ENCODE assay signal across 17 cellular contexts in genomic region chr1:181015258-181015630, GRCh38. TPM values are rescaled to one million over a fixed set of nuclear protein-coding genes. Genes with fewer than 3 reads are reported as not detected.
A peak's percentile ranks its signal among the peaks of the same experiment; 100 is the strongest.
DNase-seq lines count a peak whose midpoint lies in the region; ATAC-seq and TF ChIP-seq lines count a peak whose summit lies in the region.
"Had no signal": no experiment of that assay in that cellular context is flagged by ENCODE, and none has a peak within 500 bp of the region (broad histone marks: within the 10 kb centered on the region; RNA-seq: fewer than 3 reads in every experiment).

No MANE protein-coding gene starts in this region.

- H3K4me3 ChIP-seq in BLaER1 treated with 17β-estradiol and CSF1 and Interleukin-3, amounts not matched to agents 10 nM and 100 nM = no peak overlapping the region
- H3K4me3 ChIP-seq in Karpas-422 (ENCODE audit: low read length) (no peak overlapping the region), left lung (no peak overlapping the region)

- DNase-seq in Karpas-422 (peak; percentile 48), SIG-M5 treated with dmso at 0.1 percent for 504 hours (lab: John Stamatoyannopoulos, UW; ENCODE audit: unreplicated experiment) (peak; percentile 98), left lung (no peak), NK-92 (lab: John Stamatoyannopoulos, UW; ENCODE audit: unreplicated experiment) (no peak), NCI-H1417 treated with DMSO at 0.1 percent for 48 hours (lab: John Stamatoyannopoulos, UW) (no peak), NCI-H1930 (lab: John Stamatoyannopoulos, UW) (no peak), NCI-H1048 (lab: John Stamatoyannopoulos, UW) (no peak)
- DNase-seq: anterior cingulate cortex; cerebellar nuclear complex; effector CD8-positive, alpha-beta T cell; NCI-H1436 treated with DMSO at 0.1 percent for 48 hours; NCI-H2227 treated with DMSO at 0.1 percent for 48 hours; Right ventricle myocardium superior; stimulated activated CD4-positive, alpha-beta T cell treated with anti-CD3 and anti-CD28 coated beads, Interleukin-15, amount 100 ng/mL, for 24 hours; stimulated activated naive CD8-positive, alpha-beta T cell treated with anti-CD3 and anti-CD28 coated beads, Interleukin-15, Interleukin-2, amounts not matched to agents 100 U/mL and 50 U/mL, for 24 hours; T-helper 17 cell had no signal

- peaks cover 12 to 83% (median 18%) of the 10 kb centered on the region in 11 experiments; a peak in 18 of 22 replicates for H4K20me1 ChIP-seq in BLaER1 treated with 17β-estradiol and CSF1 and Interleukin-3, amounts not matched to agents 10 nM and 100 nM
- peaks cover 17% of the 10 kb centered on the region; the same call in 1 of the 2 replicates for H4K20me1 ChIP-seq in Karpas-422 (ENCODE audit: insufficient read depth, low read depth, low read length)

- intact Hi-C loops in left lung (cut with DNase I) = no loop called here

- no peaks in the 10 kb centered on the region for H3K27me3 ChIP-seq in BLaER1 treated with 17β-estradiol and CSF1 and Interleukin-3, amounts not matched to agents 10 nM and 100 nM
- H3K27me3 ChIP-seq in Karpas-422 (ENCODE audit: low read length) = no peaks in the 10 kb centered on the region
- no peaks in the 10 kb centered on the region for H3K27me3 ChIP-seq in left lung

- peak overlapping the region; percentile 43 to 88 (median 82); a peak in 20 of 22 replicates for H3K27ac ChIP-seq in BLaER1 treated with 17β-estradiol and CSF1 and Interleukin-3, amounts not matched to agents 10 nM and 100 nM
- no peak overlapping the region for H3K27ac ChIP-seq in Karpas-422 (ENCODE audit: low read length)
- peak overlapping the region; percentile 49 to 88 for H3K27ac ChIP-seq in left lung

- H3K9ac ChIP-seq in BLaER1 treated with 17β-estradiol and CSF1 and Interleukin-3, amounts not matched to agents 10 nM and 100 nM = peak overlapping the region in 7 of 11 experiments; percentile 23 to 70 (median 62); a peak in 11 of 22 replicates
- no peak overlapping the region for H3K9ac ChIP-seq in Karpas-422 (ENCODE audit: low read length)

- peak; percentile 53 for ATAC-seq in left lung
- ATAC-seq: T-helper 17 cell had no signal

- TF ChIP-seq CTCF in left lung (IDR thresholded peaks at IDR 0.05) = no peak

- H3K9me3 ChIP-seq in BLaER1 treated with 17β-estradiol and CSF1 and Interleukin-3, amounts not matched to agents 10 nM and 100 nM (replicated peaks in 1 of 11) = peaks cover 0 to 66% (median 19%) of the 10 kb centered on the region in 11 experiments; a peak in 13 of 22 replicates
- H3K9me3 ChIP-seq in Karpas-422 (ENCODE audit: low read length) (no peaks in the 10 kb centered on the region), left lung (no peaks in the 10 kb centered on the region)

- H3K79me2 ChIP-seq in Karpas-422 (ENCODE audit: low read length) = peaks cover 98% of the 10 kb centered on the region

- H3K4me2 ChIP-seq in BLaER1 treated with 17β-estradiol and CSF1 and Interleukin-3, amounts not matched to agents 10 nM and 100 nM = peak overlapping the region; percentile 0 to 88 (median 76); a peak in 17 of 22 replicates
- H3K4me2 ChIP-seq in Karpas-422 (ENCODE audit: low read depth, low read length, poor library complexity, severe bottlenecking) = no peak overlapping the region

- peaks cover 4 to 56% (median 33%) of the 10 kb centered on the region in 11 experiments; a peak in 17 of 22 replicates for H3K36me3 ChIP-seq in BLaER1 treated with 17β-estradiol and CSF1 and Interleukin-3, amounts not matched to agents 10 nM and 100 nM
- H3K36me3 ChIP-seq in Karpas-422 (ENCODE audit: insufficient read depth, low read length) = peaks cover 20% of the 10 kb centered on the region
- H3K36me3 ChIP-seq in left lung = no peaks in the 10 kb centered on the region

- H3K4me1 ChIP-seq in BLaER1 treated with 17β-estradiol and CSF1 and Interleukin-3, amounts not matched to agents 10 nM and 100 nM = peaks cover 55 to 97% (median 82%) of the 10 kb centered on the region in 10 experiments
- H3K4me1 ChIP-seq in Karpas-422 (ENCODE audit: low read length) (peaks cover 18% of the 10 kb centered on the region), left lung (peaks cover 29 to 90% of the 10 kb centered on the region in 2 donors)

- no peak overlapping the region for H2AFZ ChIP-seq in Karpas-422 (ENCODE audit: low read length)

- H3K9me2 ChIP-seq in Karpas-422 (replicated peaks; ENCODE audit: insufficient read depth, low read length) = no peaks in the 10 kb centered on the region

RNA-seq across cellular contexts. Expression of gene STX6, which starts 7.4 kb away (rescaled TPM):
- 25.0 and 26.4 TPM in 2 replicates for total RNA-seq in Karpas-422 (2014; rRNA removed; shearing (Covaris generic); ENCODE audit: low replicate concordance)
- 10 to 100 TPM; 29.5 to 30.9 TPM for total RNA-seq in left lung

RNA-seq across cellular contexts. Expression of gene MR1, which starts 18.5 kb away (rescaled TPM):
- total RNA-seq in Karpas-422 (2014; rRNA removed; shearing (Covaris generic); ENCODE audit: low replicate concordance) = 23.2 and 37.3 TPM in 2 replicates
- total RNA-seq in left lung = 10 to 100 TPM; 36.9 to 45.7 TPM

Comparison
In these comparisons a context has a peak if more than half of its experiments do, and no peak if none do; other contexts are left out.
1. DNase-seq: peak in Karpas-422 (single experiment) and SIG-M5 treated with dmso at 0.1 percent for 504 hours (single experiment); none in left lung (0 of 2), NK-92 (single experiment), NCI-H1417 treated with DMSO at 0.1 percent for 48 hours (single experiment), NCI-H1930 (0 of 2) and NCI-H1048 (single experiment).